In genomic region chr2:101829429-101829828, GRCh38 we compare ENCODE assay signal across 10 cellular contexts.
DNase-seq lines count a peak whose midpoint lies in the region; ATAC-seq and TF ChIP-seq lines count a peak whose summit lies in the region.
"Had no signal": no experiment of that assay in that cellular context is flagged by ENCODE, and none has a peak within 500 bp of the region (broad histone marks: within the 10 kb centered on the region; RNA-seq: fewer than 3 reads in every experiment).

No MANE protein-coding gene starts in this region.

- no peaks in the 10 kb centered on the region for H3K27me3 Mint-ChIP-seq in activated naive CD4-positive, alpha-beta T cell treated with anti-CD3 and anti-CD28 coated beads, Interleukin-2, amount 10 ng/mL, durations not matched to agents 7 days and 5 days
- H3K27me3 Mint-ChIP-seq in activated CD8-positive, alpha-beta T cell treated with anti-CD3 and anti-CD28 coated beads for 36 hours, result no peaks in the 10 kb centered on the region

- no peak for TF ChIP-seq EP300 in gastroesophageal sphincter (IDR thresholded peaks at IDR 0.05)

- CTCF ChIA-PET in activated naive CD4-positive, alpha-beta T cell treated with anti-CD3 and anti-CD28 coated beads, Interleukin-2, amount 10 ng/mL, durations not matched to agents 7 days and 5 days (lab: Charles Lee), result interaction anchor here (1.6 to 4.3 kb wide), 3 partner anchors 130 to 411 kb away, joined by 3 to 23 read pairs (median 13); no protein-coding TSS in a partner anchor
- CTCF ChIA-PET in activated CD8-positive, alpha-beta T cell treated with anti-CD3 and anti-CD28 coated beads for 36 hours (lab: Charles Lee), result interaction anchor here (0.7 to 9.8 kb wide), 10 partner anchors 12 to 487 kb away, joined by 3 to 94 read pairs (median 6); partner anchors contain the start of gene RFX8
- CTCF ChIA-PET in A673 (lab: Charles Lee), result interaction anchor here (0.6 kb wide), 1 partner anchor 133 kb away, joined by 10 read pairs; no protein-coding TSS in a partner anchor

- POLR2A ChIA-PET in activated CD8-positive, alpha-beta T cell treated with anti-CD3 and anti-CD28 coated beads for 36 hours (lab: Charles Lee), result interaction anchor here (0.6 to 1.2 kb wide), 2 partner anchors 124 to 214 kb away, joined by 3 to 5 read pairs; no protein-coding TSS in a partner anchor
- POLR2A ChIA-PET in A673 (lab: Charles Lee; ENCODE audit: low non-redundant PET), result no interaction called here

- H3K9ac ChIP-seq in subcutaneous abdominal adipose tissue (ENCODE audit: low read length in 5 of 5), result peak overlapping the region in 1 of 5 donors; percentile 23

- H3K4me1 ChIP-seq in gastroesophageal sphincter, result peaks cover 18 to 60% (median 18%) of the 10 kb centered on the region in 3 donors
- peaks cover 8 to 41% (median 12%) of the 10 kb centered on the region in 5 donors for H3K4me1 ChIP-seq in subcutaneous abdominal adipose tissue (ENCODE audit: control insufficient read depth in 5 of 5, insufficient read depth in 5 of 5, low read length in 5 of 5)
- no peaks in the 10 kb centered on the region for H3K4me1 ChIP-seq in A673 (ENCODE audit: insufficient read depth, low read length, poor library complexity, severe bottlenecking)

- TF ChIP-seq POLR2A in gastroesophageal sphincter (IDR thresholded peaks at IDR 0.05), result no peak

- peaks cover 0 to 34% of the 10 kb centered on the region in 2 donors for H3K36me3 ChIP-seq in gastroesophageal sphincter
- H3K36me3 ChIP-seq in subcutaneous abdominal adipose tissue (ENCODE audit: control insufficient read depth in 5 of 5, insufficient read depth in 5 of 5, low read length in 5 of 5), result peaks cover 14 to 54% (median 30%) of the 10 kb centered on the region in 5 donors
- peaks cover 43% of the 10 kb centered on the region for H3K36me3 ChIP-seq in A673 (ENCODE audit: insufficient read depth, low read length, poor library complexity, severe bottlenecking)

- H3K27ac ChIP-seq in gastroesophageal sphincter (peak overlapping the region in 3 of 4 donors; percentile 50 to 68 (median 57)), subcutaneous abdominal adipose tissue (ENCODE audit: low read depth, low read length) (peak overlapping the region; percentile 8), A673 (ENCODE audit: low read depth, low read length, poor library complexity, severe bottlenecking) (no peak overlapping the region)
- H3K27ac ChIP-seq: neutrophil had no signal

- intact Hi-C loops in activated CD8-positive, alpha-beta T cell treated with anti-CD3 and anti-CD28 coated beads for 36 hours (cut with micrococcal nuclease), result loop anchor here (5.0 to 10.0 kb wide), 4 partner anchors 55 to 487 kb away; no protein-coding TSS in a partner anchor
- intact Hi-C loops in A673 (cut with micrococcal nuclease; ENCODE audit: unreplicated experiment), result no loop called here

- H3K9me3 ChIP-seq in gastroesophageal sphincter (no peaks in the 10 kb centered on the region), subcutaneous abdominal adipose tissue (ENCODE audit: control insufficient read depth in 5 of 5, low read length in 5 of 5) (no peaks in the 10 kb centered on the region), A673 (ENCODE audit: low read depth, low read length, poor library complexity, severe bottlenecking) (no peaks in the 10 kb centered on the region)
- H3K9me3 ChIP-seq: neutrophil had no signal

- TF ChIP-seq CTCF in activated CD8-positive, alpha-beta T cell treated with anti-CD3 and anti-CD28 coated beads for 36 hours (IDR thresholded peaks at IDR 0.05), result no peak
- TF ChIP-seq CTCF in gastroesophageal sphincter (IDR thresholded peaks at IDR 0.05) (no peak), A673 (conservative IDR thresholded peaks at IDR 0.05; ENCODE audit: low read depth, low read length) (no peak)

- peaks cover 64% of the 10 kb centered on the region for H3K36me3 Mint-ChIP-seq in activated naive CD4-positive, alpha-beta T cell treated with anti-CD3 and anti-CD28 coated beads, Interleukin-2, amount 10 ng/mL, durations not matched to agents 7 days and 5 days
- H3K36me3 Mint-ChIP-seq in activated CD8-positive, alpha-beta T cell treated with anti-CD3 and anti-CD28 coated beads for 36 hours (ENCODE audit: low read depth), result peaks cover 28% of the 10 kb centered on the region

- peak overlapping the region; percentile 86 for H3K27ac Mint-ChIP-seq in activated naive CD4-positive, alpha-beta T cell treated with anti-CD3 and anti-CD28 coated beads, Interleukin-2, amount 10 ng/mL, durations not matched to agents 7 days and 5 days
- peak overlapping the region; percentile 76 for H3K27ac Mint-ChIP-seq in activated CD8-positive, alpha-beta T cell treated with anti-CD3 and anti-CD28 coated beads for 36 hours

- peaks cover 62% of the 10 kb centered on the region for H3K4me1 Mint-ChIP-seq in activated naive CD4-positive, alpha-beta T cell treated with anti-CD3 and anti-CD28 coated beads, Interleukin-2, amount 10 ng/mL, durations not matched to agents 7 days and 5 days
- H3K4me1 Mint-ChIP-seq in activated CD8-positive, alpha-beta T cell treated with anti-CD3 and anti-CD28 coated beads for 36 hours (ENCODE audit: low read depth), result peaks cover 60% of the 10 kb centered on the region

- 66 to 81% methylated on average over 3 of the region's 3 CpGs for WGBS in gastroesophageal sphincter (ENCODE audit: low coverage in 1 of 2), 2 donors

- H3K9me3 Mint-ChIP-seq in activated naive CD4-positive, alpha-beta T cell treated with anti-CD3 and anti-CD28 coated beads, Interleukin-2, amount 10 ng/mL, durations not matched to agents 7 days and 5 days, result no peaks in the 10 kb centered on the region
- H3K9me3 Mint-ChIP-seq in activated CD8-positive, alpha-beta T cell treated with anti-CD3 and anti-CD28 coated beads for 36 hours, result no peaks in the 10 kb centered on the region

- no TSS peak for BruUV-seq in A673 (replicated peaks; lab: Mats Ljungman, UMichigan)

- H3K4me3 ChIP-seq in gastroesophageal sphincter, result no peak overlapping the region
- no peak overlapping the region for H3K4me3 ChIP-seq in subcutaneous abdominal adipose tissue (ENCODE audit: low read depth in 1 of 5, low read length in 5 of 5)
- no peak overlapping the region for H3K4me3 ChIP-seq in A673 (ENCODE audit: low read depth, low read length, poor library complexity, severe bottlenecking)

- ATAC-seq in activated CD8-positive, alpha-beta T cell treated with anti-CD3 and anti-CD28 coated beads for 36 hours, result no peak
- no peak for ATAC-seq in gastroesophageal sphincter

- H3K27me3 ChIP-seq in gastroesophageal sphincter (no peaks in the 10 kb centered on the region), subcutaneous abdominal adipose tissue (ENCODE audit: control insufficient read depth in 5 of 5, insufficient read depth in 4 of 5, low read length in 5 of 5) (no peaks in the 10 kb centered on the region), A673 (replicated peaks; ENCODE audit: insufficient read depth, low read depth, low read length, poor library complexity) (no peaks in the 10 kb centered on the region)
- H3K27me3 ChIP-seq: neutrophil had no signal

- no peak overlapping the region for H3K4me3 Mint-ChIP-seq in activated naive CD4-positive, alpha-beta T cell treated with anti-CD3 and anti-CD28 coated beads, Interleukin-2, amount 10 ng/mL, durations not matched to agents 7 days and 5 days
- no peak overlapping the region for H3K4me3 Mint-ChIP-seq in activated CD8-positive, alpha-beta T cell treated with anti-CD3 and anti-CD28 coated beads for 36 hours

- DNase-seq in activated naive CD4-positive, alpha-beta T cell treated with anti-CD3 and anti-CD28 coated beads, Interleukin-2, amount 10 ng/mL, durations not matched to agents 7 days and 5 days, result no peak
- DNase-seq in activated naive CD4-positive, alpha-beta T cell treated with anti-CD3 and anti-CD28 coated beads, Interleukin-2, amount 50 U/mL, for 16 hours, result no peak
- no peak for DNase-seq in activated CD8-positive, alpha-beta T cell treated with anti-CD3 and anti-CD28 coated beads for 36 hours
- no peak for DNase-seq in effector CD8-positive, alpha-beta T cell (lab: John Stamatoyannopoulos, UW)
- no peak for DNase-seq in NCI-H187 treated with DMSO at 0.1 percent for 48 hours (lab: John Stamatoyannopoulos, UW)
- DNase-seq in A673 (ENCODE audit: low spot score), result no peak
- DNase-seq: caudate nucleus had no signal
